In genomic region chr17:77470330-77470786, GRCh38 we compare ENCODE assay signal across 9 cellular contexts.
DNase-seq lines count a peak whose midpoint lies in the region; ATAC-seq and TF ChIP-seq lines count a peak whose summit lies in the region.
"Had no signal": no experiment of that assay in that cellular context is flagged by ENCODE, and none has a peak within 500 bp of the region (broad histone marks: within the 10 kb centered on the region; RNA-seq: fewer than 3 reads in every experiment).

No MANE protein-coding gene starts in this region.

- no peak for ATAC-seq in Right ventricle myocardium inferior
- no peak for ATAC-seq in memory B cell (ENCODE audit: low read depth)
- ATAC-seq in HG02623 (IDR thresholded peaks at IDR 0.05; ENCODE audit: unreplicated experiment): no peak

- H3K36me3 ChIP-seq in cardiac muscle cell: no peaks in the 10 kb centered on the region

- peak overlapping the region; percentile 13 for H3K4me3 Mint-ChIP-seq in activated T-helper 1 cell treated with anti-CD3 and anti-CD28 coated beads, Interleukin-12 subunit alpha, Interleukin-12 subunit beta, Interleukin-2, Interleukin-4 antibody, amounts not matched to agents 30 ng/mL and 10 ng/mL and 1 ng/mL, durations not matched to agents 14 hours and 24 hours and 36 hours
- H3K4me3 Mint-ChIP-seq in memory B cell: peak overlapping the region; percentile 48
- peak overlapping the region; percentile 62 for H3K4me3 Mint-ChIP-seq in type B pancreatic cell

- DNase-seq in cardiac muscle cell (ENCODE audit: low read depth in 1 of 2, low spot score in 1 of 2) (no peak), Right ventricle myocardium inferior (ENCODE audit: missing footprints) (no peak), memory B cell (ENCODE audit: low spot score in 2 of 2) (no peak), type B pancreatic cell (ENCODE audit: extremely low spot score, unreplicated experiment) (no peak), HCEC 1CT (no peak), NCI-H128 (lab: John Stamatoyannopoulos, UW; ENCODE audit: unreplicated experiment) (no peak)
- DNase-seq in activated T-helper 1 cell treated with anti-CD3 and anti-CD28 coated beads, Interleukin-12 subunit alpha, Interleukin-12 subunit beta, Interleukin-2, Interleukin-4 antibody, amounts not matched to agents 30 ng/mL and 10 ng/mL and 1 ng/mL, durations not matched to agents 14 hours and 24 hours and 36 hours (ENCODE audit: low spot score): no peak
- DNase-seq: activated effector memory CD4-positive, alpha-beta T cell treated with anti-CD3 and anti-CD28 coated beads, Interleukin-2, amount 50 U/mL, for 16 hours had no signal

- intact Hi-C loops in Right ventricle myocardium inferior (cut with DNase I): no loop called here
- intact Hi-C loops in activated T-helper 1 cell treated with anti-CD3 and anti-CD28 coated beads, Interleukin-12 subunit alpha, Interleukin-12 subunit beta, Interleukin-2, Interleukin-4 antibody, amounts not matched to agents 30 ng/mL and 10 ng/mL and 1 ng/mL, durations not matched to agents 14 hours and 24 hours and 36 hours (cut with micrococcal nuclease): loop anchor here (5.0 kb wide), 1 partner anchor 38 kb away; no protein-coding TSS in a partner anchor

- H3K27ac Mint-ChIP-seq in activated T-helper 1 cell treated with anti-CD3 and anti-CD28 coated beads, Interleukin-12 subunit alpha, Interleukin-12 subunit beta, Interleukin-2, Interleukin-4 antibody, amounts not matched to agents 30 ng/mL and 10 ng/mL and 1 ng/mL, durations not matched to agents 14 hours and 24 hours and 36 hours: peak overlapping the region; percentile 88
- H3K27ac Mint-ChIP-seq in memory B cell: peak overlapping the region; percentile 69
- H3K27ac Mint-ChIP-seq in type B pancreatic cell: peak overlapping the region; percentile 92

- peaks cover 82% of the 10 kb centered on the region for H3K4me1 ChIP-seq in cardiac muscle cell (ENCODE audit: low read depth)

- H3K9me3 Mint-ChIP-seq in activated T-helper 1 cell treated with anti-CD3 and anti-CD28 coated beads, Interleukin-12 subunit alpha, Interleukin-12 subunit beta, Interleukin-2, Interleukin-4 antibody, amounts not matched to agents 30 ng/mL and 10 ng/mL and 1 ng/mL, durations not matched to agents 14 hours and 24 hours and 36 hours: peaks cover 6% of the 10 kb centered on the region
- H3K9me3 Mint-ChIP-seq in memory B cell (peaks cover 7% of the 10 kb centered on the region), type B pancreatic cell (no peaks in the 10 kb centered on the region)

- no peak for TF ChIP-seq CTCF in cardiac muscle cell (IDR thresholded peaks at IDR 0.05; ENCODE audit: low read depth, low read length)
- no peak for TF ChIP-seq CTCF in type B pancreatic cell (conservative IDR thresholded peaks at IDR 0.05)

- peaks cover 91% of the 10 kb centered on the region for H3K4me1 Mint-ChIP-seq in activated T-helper 1 cell treated with anti-CD3 and anti-CD28 coated beads, Interleukin-12 subunit alpha, Interleukin-12 subunit beta, Interleukin-2, Interleukin-4 antibody, amounts not matched to agents 30 ng/mL and 10 ng/mL and 1 ng/mL, durations not matched to agents 14 hours and 24 hours and 36 hours (ENCODE audit: low read depth)
- H3K4me1 Mint-ChIP-seq in memory B cell (peaks cover 74% of the 10 kb centered on the region), type B pancreatic cell (ENCODE audit: unreplicated experiment) (peaks cover 89% of the 10 kb centered on the region)

- peaks cover 50% of the 10 kb centered on the region for H3K36me3 Mint-ChIP-seq in activated T-helper 1 cell treated with anti-CD3 and anti-CD28 coated beads, Interleukin-12 subunit alpha, Interleukin-12 subunit beta, Interleukin-2, Interleukin-4 antibody, amounts not matched to agents 30 ng/mL and 10 ng/mL and 1 ng/mL, durations not matched to agents 14 hours and 24 hours and 36 hours (ENCODE audit: low read depth)
- H3K36me3 Mint-ChIP-seq in memory B cell (peaks cover 26% of the 10 kb centered on the region), type B pancreatic cell (peaks cover 26% of the 10 kb centered on the region)

- H3K27ac ChIP-seq in cardiac muscle cell: peak overlapping the region; percentile 96

- H3K27me3 Mint-ChIP-seq in activated T-helper 1 cell treated with anti-CD3 and anti-CD28 coated beads, Interleukin-12 subunit alpha, Interleukin-12 subunit beta, Interleukin-2, Interleukin-4 antibody, amounts not matched to agents 30 ng/mL and 10 ng/mL and 1 ng/mL, durations not matched to agents 14 hours and 24 hours and 36 hours (ENCODE audit: insufficient read depth): no peaks in the 10 kb centered on the region
- H3K27me3 Mint-ChIP-seq in memory B cell: no peaks in the 10 kb centered on the region
- no peaks in the 10 kb centered on the region for H3K27me3 Mint-ChIP-seq in type B pancreatic cell

- no peak overlapping the region for H3K4me3 ChIP-seq in cardiac muscle cell

- no peaks in the 10 kb centered on the region for H3K9me3 ChIP-seq in cardiac muscle cell (ENCODE audit: low read depth)

- H3K27me3 ChIP-seq in cardiac muscle cell: no peaks in the 10 kb centered on the region
